ENCODE assay signal across 21 cellular contexts in the genomic region with DNA sequence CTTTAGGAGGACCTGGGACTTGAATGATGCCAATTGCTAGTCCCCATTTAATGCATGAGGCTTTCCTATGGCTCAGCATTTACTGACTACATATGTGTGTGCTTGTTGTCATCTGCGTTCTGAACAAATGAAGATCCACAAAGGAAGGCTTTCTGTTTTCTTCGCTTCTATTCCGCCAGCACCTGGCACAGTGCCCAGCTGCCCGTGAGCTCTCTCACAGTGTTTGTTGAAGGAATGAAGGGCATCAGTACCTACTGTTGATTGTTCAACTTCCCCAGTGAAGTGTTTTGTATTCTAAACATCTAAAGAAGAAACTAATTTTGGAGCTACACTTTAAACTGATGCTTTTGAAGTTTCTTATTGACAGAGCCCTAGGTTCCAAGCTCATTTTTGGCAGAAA.
DNase-seq lines count a peak whose midpoint lies in the region; ATAC-seq, FAIRE-seq and TF ChIP-seq lines count a peak whose summit lies in the region.
"Had no signal": no experiment of that assay in that cellular context is flagged by ENCODE, and none has a peak within 500 bp of the region (broad histone marks: within the 10 kb centered on the region; RNA-seq: fewer than 3 reads in every experiment).

No MANE protein-coding gene starts in this region.

- H3K27me3 ChIP-seq in liver (ENCODE audit: control insufficient read depth in 4 of 4, insufficient read depth in 4 of 4, low read length in 3 of 4) (no peaks in the 10 kb centered on the region), HepG2 (ENCODE audit: control insufficient read depth in 1 of 2, insufficient read depth in 2 of 2, low read length in 2 of 2) (no peaks in the 10 kb centered on the region), lower lobe of right lung (ENCODE audit: low read depth) (no peaks in the 10 kb centered on the region), small intestine (ENCODE audit: control insufficient read depth in 2 of 2, insufficient read depth in 2 of 2, low read length in 2 of 2) (no peaks in the 10 kb centered on the region)
- H3K27me3 ChIP-seq: ascending aorta, heart right ventricle, neural progenitor cell, upper lobe of left lung had no signal

- H4K20me1 ChIP-seq in HepG2 (ENCODE audit: insufficient read depth, low read length), result no peaks in the 10 kb centered on the region

- POLR2A ChIA-PET in HepG2 (lab: Yijun Ruan, JAX), result no interaction called here

- no peak overlapping the region for H3K4me2 ChIP-seq in HepG2 (ENCODE audit: low read depth, low read length)
- H3K4me2 ChIP-seq: KMS-11, neural progenitor cell had no signal

- H3K79me2 ChIP-seq in HepG2 (ENCODE audit: insufficient read depth, low read length), result no peaks in the 10 kb centered on the region

- H3K27ac ChIP-seq in liver (ENCODE audit: low read depth in 1 of 2, low read length in 2 of 2) (peak overlapping the region; percentile 68 to 73), HepG2 (ENCODE audit: extremely low read length, insufficient read depth, low read length) (no peak overlapping the region), lower lobe of right lung (no peak overlapping the region), small intestine (ENCODE audit: low read depth in 1 of 2, low read length in 1 of 2) (no peak overlapping the region)
- H3K27ac ChIP-seq: ascending aorta, GM23248, heart right ventricle, KMS-11, neural progenitor cell, upper lobe of left lung had no signal

- FAIRE-seq in HepG2 (lab: Jason Lieb, UNC), result no peak
- no peak for FAIRE-seq in small intestine (lab: Jason Lieb, UNC)
- FAIRE-seq: G401.6, GM12891 had no signal

- CTCF ChIA-PET in HepG2 (lab: Yijun Ruan, JAX; ENCODE audit: low intra/inter-chr PET ratio, low total read pairs), result no interaction called here

- ATAC-seq in HepG2 (no peak), lower lobe of right lung (no peak), HG03571 (IDR thresholded peaks at IDR 0.05; ENCODE audit: unreplicated experiment) (no peak)
- ATAC-seq: esophagus mucosa; heart right ventricle; stimulated activated naive CD8-positive, alpha-beta T cell treated with anti-CD3 and anti-CD28 coated beads, Interleukin-15, Interleukin-2, amounts not matched to agents 100 U/mL and 50 U/mL, for 24 hours had no signal

- no peak overlapping the region for H3K9ac ChIP-seq in liver (ENCODE audit: low read depth in 1 of 2, low read length in 2 of 2)
- H3K9ac ChIP-seq in HepG2 (ENCODE audit: insufficient read depth, low read depth, low read length), result no peak overlapping the region
- H3K9ac ChIP-seq: GM23248, KMS-11, neural progenitor cell had no signal

- no peak for DNase-seq in HepG2 (ENCODE audit: low spot score)
- DNase-seq in NCI-H2227 treated with DMSO at 0.1 percent for 48 hours (lab: John Stamatoyannopoulos, UW), result peak; percentile 15
- peak; percentile 2 for DNase-seq in cerebellar cortex (ENCODE audit: low spot score)
- no peak for DNase-seq in lower lobe of right lung
- DNase-seq in stimulated activated CD4-positive, alpha-beta T cell treated with anti-CD3 and anti-CD28 coated beads, Interleukin-4, amount 100 ng/mL, for 4 hours, result no peak
- DNase-seq in small intestine, result no peak
- DNase-seq: activated naive CD4-positive, alpha-beta T cell treated with Interleukin-2 at 50 U/mL for 16 hours; CD4-positive, alpha-beta T cell; GM23248; islet precursor cell; stimulated activated naive CD8-positive, alpha-beta T cell treated with anti-CD3 and anti-CD28 coated beads, Interleukin-15, Interleukin-2, amounts not matched to agents 100 U/mL and 50 U/mL, for 24 hours; upper lobe of left lung had no signal

- H3K9me3 ChIP-seq in liver (ENCODE audit: control insufficient read depth in 4 of 4, low read length in 3 of 4) (no peaks in the 10 kb centered on the region), HepG2 (ENCODE audit: low read length) (peaks cover 67% of the 10 kb centered on the region), lower lobe of right lung (no peaks in the 10 kb centered on the region), small intestine (ENCODE audit: control insufficient read depth, low read depth) (no peaks in the 10 kb centered on the region)
- H3K9me3 ChIP-seq: ascending aorta, upper lobe of left lung had no signal

- no peak for TF ChIP-seq RAD21 in liver (IDR thresholded peaks at IDR 0.05)
- TF ChIP-seq RAD21 in HepG2 (CRISPR knock-in tag; IDR thresholded peaks at IDR 0.05), result no peak

- H3K36me3 ChIP-seq in liver (ENCODE audit: control insufficient read depth in 4 of 4, insufficient read depth in 3 of 4, low read depth in 1 of 4, low read length in 3 of 4) (no peaks in the 10 kb centered on the region), HepG2 (replicated peaks in 1 of 2; ENCODE audit: control insufficient read depth in 1 of 2, insufficient read depth in 2 of 2, low read length in 2 of 2) (no peaks in the 10 kb centered on the region), lower lobe of right lung (no peaks in the 10 kb centered on the region), small intestine (ENCODE audit: control insufficient read depth in 2 of 2, insufficient read depth in 2 of 2, low read length in 2 of 2) (no peaks in the 10 kb centered on the region)
- H3K36me3 ChIP-seq: ascending aorta, heart right ventricle, neural progenitor cell, upper lobe of left lung had no signal

- TF ChIP-seq EP300 in HepG2 (IDR thresholded peaks at IDR 0.05; ENCODE audit: low read depth in 2 of 2, low read length in 2 of 2), result no peak
- no peak for TF ChIP-seq EP300 in HepG2 (CRISPR knock-in tag; IDR thresholded peaks at IDR 0.05; ENCODE audit: borderline replicate concordance)

- H3K4me1 ChIP-seq in liver (ENCODE audit: control insufficient read depth in 4 of 4, insufficient read depth in 4 of 4, low read length in 3 of 4), result peaks cover 9 to 45% (median 36%) of the 10 kb centered on the region in 4 donors
- no peaks in the 10 kb centered on the region for H3K4me1 ChIP-seq in HepG2 (ENCODE audit: insufficient read depth, low read length)
- peaks cover 9% of the 10 kb centered on the region for H3K4me1 ChIP-seq in lower lobe of right lung
- H3K4me1 ChIP-seq in small intestine (ENCODE audit: control insufficient read depth in 2 of 2, insufficient read depth in 1 of 2, low read depth in 1 of 2, low read length in 1 of 2), result no peaks in the 10 kb centered on the region
- H3K4me1 ChIP-seq: ascending aorta had no signal

- no peak overlapping the region for H2AFZ ChIP-seq in HepG2 (ENCODE audit: low read length)
- H2AFZ ChIP-seq: GM23248, neural progenitor cell had no signal

- WGBS in liver, result 23% methylated on average over 4 of the region's 4 CpGs
- WGBS in HepG2 (ENCODE audit: low lambda C conversion rate), result 14% methylated on average over 4 of the region's 4 CpGs
- 42 to 45% (median 43%) methylated on average over 4 of the region's 4 CpGs for WGBS in small intestine, 3 donors

- no TSS peak for BruUV-seq in HepG2 (replicated peaks; lab: Mats Ljungman, UMichigan)

- H3K4me3 ChIP-seq in liver (ENCODE audit: low read depth in 1 of 3, low read length in 3 of 3) (no peak overlapping the region), HepG2 (replicated peaks in 1 of 3; ENCODE audit: insufficient read depth in 1 of 3, low read depth in 2 of 3, low read length in 3 of 3) (no peak overlapping the region), lower lobe of right lung (no peak overlapping the region), small intestine (ENCODE audit: low read depth in 1 of 2, low read length in 2 of 2) (no peak overlapping the region)
- H3K4me3 ChIP-seq: ascending aorta, GM23248, heart right ventricle, neural progenitor cell, upper lobe of left lung had no signal

- TF ChIP-seq CTCF in liver (IDR thresholded peaks at IDR 0.05; ENCODE audit: low read depth, low read length, missing input control) (no peak), HepG2 (CRISPR knock-in tag; IDR thresholded peaks at IDR 0.05) (no peak), lower lobe of right lung (IDR thresholded peaks at IDR 0.05) (no peak)

- TF ChIP-seq POLR2A in HepG2 (IDR thresholded peaks at IDR 0.05; ENCODE audit: insufficient read depth in 1 of 2, low read depth in 2 of 2, low read length in 2 of 2), result no peak

- in situ Hi-C loops in HepG2 (cut with HindIII; ENCODE audit: extremely low pct_ligation_motif_present, low pct_unique_long_range_greater_than_20kb), result no loop called here

- intact Hi-C loops in HepG2 (cut with micrococcal nuclease; ENCODE audit: unreplicated experiment) (no loop called here), lower lobe of right lung (cut with DNase I) (no loop called here)

TF ChIP-seq in liver, 16 proteins besides CTCF, POLR2A, EP300 and RAD21 (continues in another document):
- no peak for TF ChIP-seq JUND (IDR thresholded peaks at IDR 0.05)
- no peak for TF ChIP-seq FOXA1 (IDR thresholded peaks at IDR 0.05)
- no peak for TF ChIP-seq HNF4G (IDR thresholded peaks at IDR 0.05)

TF ChIP-seq in HepG2, 621 proteins besides CTCF, POLR2A, EP300 and RAD21:
- TF ChIP-seq AHR (CRISPR knock-in tag; IDR thresholded peaks at IDR 0.05), result no peak
- no peak for TF ChIP-seq MTA3 (CRISPR knock-in tag; IDR thresholded peaks at IDR 0.05)
- TF ChIP-seq ZNF629 (CRISPR knock-in tag; conservative IDR thresholded peaks at IDR 0.05), result no peak
TF ChIP-seq in HepG2: peak in this region for 0.

Comparison
In these comparisons a context has a peak if more than half of its experiments do, and no peak if none do; other contexts are left out.
1. H3K27ac ChIP-seq: peak in liver (2 of 2); none in HepG2 (single experiment), lower lobe of right lung (single experiment) and small intestine (0 of 2).
2. DNase-seq: peak in NCI-H2227 treated with DMSO at 0.1 percent for 48 hours (single experiment) and cerebellar cortex (single experiment); none in HepG2 (single experiment), lower lobe of right lung (single experiment), stimulated activated CD4-positive, alpha-beta T cell treated with anti-CD3 and anti-CD28 coated beads, Interleukin-4, amount 100 ng/mL, for 4 hours (0 of 2) and small intestine (single experiment).